ENCODE assay signal across 21 cellular contexts in the genomic region with DNA sequence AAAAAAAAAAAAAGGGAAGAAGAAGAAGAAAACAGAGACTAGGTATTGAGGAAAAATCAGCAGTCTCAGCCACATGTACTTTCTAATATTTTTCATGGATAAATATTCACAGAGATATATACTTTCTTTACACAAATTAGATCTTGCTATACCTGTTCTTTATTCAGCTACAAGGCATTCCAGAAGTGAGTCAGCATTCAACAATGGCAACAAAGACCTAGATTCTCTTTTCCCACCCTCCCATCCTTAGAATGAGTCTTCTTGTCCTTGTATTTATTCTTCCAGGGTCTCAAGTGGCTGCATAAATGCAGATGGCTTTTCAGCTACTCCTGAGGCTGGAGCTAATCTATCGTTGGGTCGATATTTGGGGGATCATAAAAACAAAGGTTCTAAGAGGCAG.
"Had no signal": no experiment of that assay in that cellular context is flagged by ENCODE, and none has a peak within 500 bp of the region (broad histone marks: within the 10 kb centered on the region; RNA-seq: fewer than 3 reads in every experiment).

No MANE protein-coding gene starts in this region.

- H3K4me3 ChIP-seq: gastrocnemius medialis, tibial nerve, uterus had no signal

- DNase-seq: activated CD4-positive, alpha-beta memory T cell treated with anti-CD3 and anti-CD28 coated beads for 36 hours; activated CD4-positive, alpha-beta T cell treated with anti-CD3 and anti-CD28 coated beads for 48 hours; activated effector memory CD4-positive, alpha-beta T cell treated with anti-CD3 and anti-CD28 coated beads, Interleukin-2, amount 50 U/mL, for 16 hours; activated naive CD4-positive, alpha-beta T cell treated with anti-CD3 and anti-CD28 coated beads, Interleukin-2, amount 10 ng/mL, durations not matched to agents 7 days and 5 days; activated naive CD8-positive, alpha-beta T cell treated with anti-CD3 and anti-CD28 coated beads, Interleukin-2, amount 50 U/mL, for 24 hours; activated T-cell treated with anti-CD3 and anti-CD28 coated beads, Interleukin-2, amount 50 U/mL, for 72 hours; effector CD4-positive, alpha-beta T cell; gastrocnemius medialis; hippocampal formation; left cardiac atrium; posterior cingulate gyrus; small intestine; stimulated activated CD4-positive, alpha-beta T cell treated with anti-CD3 and anti-CD28 coated beads, Interleukin-2, amount 100 ng/mL, for 24 hours; stimulated activated naive CD8-positive, alpha-beta T cell treated with anti-CD3 and anti-CD28 coated beads, Interleukin-15, amount 100 ng/mL, for 72 hours; T-helper 2 cell; uterus had no signal

- H3K9me3 Mint-ChIP-seq: activated CD4-positive, alpha-beta memory T cell treated with anti-CD3 and anti-CD28 coated beads for 36 hours; activated naive CD4-positive, alpha-beta T cell treated with anti-CD3 and anti-CD28 coated beads, Interleukin-2, amount 10 ng/mL, durations not matched to agents 7 days and 5 days; activated naive CD8-positive, alpha-beta T cell treated with anti-CD3 and anti-CD28 coated beads, Interleukin-2, amount 50 U/mL, for 24 hours; activated T-cell treated with anti-CD3 and anti-CD28 coated beads, Interleukin-2, amount 50 U/mL, for 72 hours; memory B cell; neural crest cell; stimulated activated effector memory CD8-positive, alpha-beta T cell treated with anti-CD3 and anti-CD28 coated beads, Interleukin-12 subunit alpha, Interleukin-12 subunit beta, amount 100 ng/mL, for 72 hours; stimulated activated naive CD8-positive, alpha-beta T cell treated with anti-CD3 and anti-CD28 coated beads, Interleukin-15, amount 100 ng/mL, for 72 hours had no signal

- H3K36me3 Mint-ChIP-seq: activated CD4-positive, alpha-beta memory T cell treated with anti-CD3 and anti-CD28 coated beads for 36 hours; activated naive CD4-positive, alpha-beta T cell treated with anti-CD3 and anti-CD28 coated beads, Interleukin-2, amount 10 ng/mL, durations not matched to agents 7 days and 5 days; stimulated activated effector memory CD8-positive, alpha-beta T cell treated with anti-CD3 and anti-CD28 coated beads, Interleukin-12 subunit alpha, Interleukin-12 subunit beta, amount 100 ng/mL, for 72 hours had no signal

- H3K36me3 ChIP-seq: gastrocnemius medialis, tibial nerve, uterus had no signal

- H3K27me3 ChIP-seq: gastrocnemius medialis, tibial nerve, uterus had no signal

- H3K4me1 ChIP-seq: gastrocnemius medialis, tibial nerve, uterus had no signal

- H3K4me1 Mint-ChIP-seq: activated naive CD4-positive, alpha-beta T cell treated with anti-CD3 and anti-CD28 coated beads, Interleukin-2, amount 10 ng/mL, durations not matched to agents 7 days and 5 days; activated naive CD8-positive, alpha-beta T cell treated with anti-CD3 and anti-CD28 coated beads, Interleukin-2, amount 50 U/mL, for 24 hours; memory B cell; neural crest cell; stimulated activated effector memory CD8-positive, alpha-beta T cell treated with anti-CD3 and anti-CD28 coated beads, Interleukin-12 subunit alpha, Interleukin-12 subunit beta, amount 100 ng/mL, for 72 hours; stimulated activated naive CD8-positive, alpha-beta T cell treated with anti-CD3 and anti-CD28 coated beads, Interleukin-15, amount 100 ng/mL, for 72 hours had no signal

- H3K27ac Mint-ChIP-seq: activated CD4-positive, alpha-beta memory T cell treated with anti-CD3 and anti-CD28 coated beads for 36 hours; activated naive CD4-positive, alpha-beta T cell treated with anti-CD3 and anti-CD28 coated beads, Interleukin-2, amount 10 ng/mL, durations not matched to agents 7 days and 5 days; activated naive CD8-positive, alpha-beta T cell treated with anti-CD3 and anti-CD28 coated beads, Interleukin-2, amount 50 U/mL, for 24 hours; activated T-cell treated with anti-CD3 and anti-CD28 coated beads, Interleukin-2, amount 50 U/mL, for 72 hours; memory B cell; stimulated activated effector memory CD8-positive, alpha-beta T cell treated with anti-CD3 and anti-CD28 coated beads, Interleukin-12 subunit alpha, Interleukin-12 subunit beta, amount 100 ng/mL, for 72 hours; stimulated activated naive CD8-positive, alpha-beta T cell treated with anti-CD3 and anti-CD28 coated beads, Interleukin-15, amount 100 ng/mL, for 72 hours had no signal

- FAIRE-seq: endometrium, small intestine had no signal

- H3K27ac ChIP-seq: gastrocnemius medialis, tibial nerve, uterus had no signal

- H3K4me3 Mint-ChIP-seq: activated CD4-positive, alpha-beta memory T cell treated with anti-CD3 and anti-CD28 coated beads for 36 hours; activated naive CD4-positive, alpha-beta T cell treated with anti-CD3 and anti-CD28 coated beads, Interleukin-2, amount 10 ng/mL, durations not matched to agents 7 days and 5 days; activated naive CD8-positive, alpha-beta T cell treated with anti-CD3 and anti-CD28 coated beads, Interleukin-2, amount 50 U/mL, for 24 hours; activated T-cell treated with anti-CD3 and anti-CD28 coated beads, Interleukin-2, amount 50 U/mL, for 72 hours; memory B cell; neural crest cell; stimulated activated effector memory CD8-positive, alpha-beta T cell treated with anti-CD3 and anti-CD28 coated beads, Interleukin-12 subunit alpha, Interleukin-12 subunit beta, amount 100 ng/mL, for 72 hours; stimulated activated naive CD8-positive, alpha-beta T cell treated with anti-CD3 and anti-CD28 coated beads, Interleukin-15, amount 100 ng/mL, for 72 hours had no signal
